In the genomic region with DNA sequence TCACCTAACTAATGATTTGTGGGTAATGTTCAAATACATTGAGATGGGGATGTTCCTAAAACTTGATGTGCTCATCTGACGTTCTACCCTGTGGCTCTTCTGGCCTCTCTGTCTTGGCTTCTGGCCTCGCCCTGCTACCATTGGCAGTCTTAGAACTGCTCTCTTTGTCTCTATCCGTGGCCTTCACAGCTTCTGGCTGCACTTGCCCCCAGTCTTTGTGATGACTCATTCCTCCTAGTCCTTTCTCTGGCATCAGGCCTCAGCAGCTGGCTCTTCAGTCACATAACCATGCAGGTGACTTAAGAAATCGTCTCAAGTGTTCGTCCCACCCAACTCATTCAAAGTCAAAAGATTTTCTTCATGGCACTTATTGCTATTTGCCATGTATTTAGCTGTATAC, we compare ENCODE assay signal across 11 cellular contexts.
DNase-seq lines count a peak whose midpoint lies in the region; ATAC-seq, FAIRE-seq and TF ChIP-seq lines count a peak whose summit lies in the region.
"Had no signal": no experiment of that assay in that cellular context is flagged by ENCODE, and none has a peak within 500 bp of the region (broad histone marks: within the 10 kb centered on the region; RNA-seq: fewer than 3 reads in every experiment).

No MANE protein-coding gene starts in this region.

- H3K4ac ChIP-seq in IMR-90 (ENCODE audit: low read depth, low read length), result no peak overlapping the region

- no peaks in the 10 kb centered on the region; the same call in 1 of the 2 replicates for H3K9me1 ChIP-seq in IMR-90 (ENCODE audit: insufficient read depth, low read length)

- no peak overlapping the region for H2BK120ac ChIP-seq in IMR-90 (ENCODE audit: low read depth, low read length)

- H3K4me2 ChIP-seq in A549 (no peak overlapping the region), IMR-90 (ENCODE audit: low read depth, low read length) (no peak overlapping the region)

- no peak overlapping the region for H3K56ac ChIP-seq in IMR-90 (ENCODE audit: extremely low read depth, insufficient read depth, low read length)

- H3K9me3 ChIP-seq in A549, result no peaks in the 10 kb centered on the region
- no peaks in the 10 kb centered on the region for H3K9me3 ChIP-seq in IMR-90 (ENCODE audit: control insufficient read depth, insufficient read depth, low read length)
- H3K9me3 ChIP-seq in left lung, result no peaks in the 10 kb centered on the region
- H3K9me3 ChIP-seq in small intestine (ENCODE audit: control insufficient read depth, low read depth), result no peaks in the 10 kb centered on the region

- TF ChIP-seq CTCF in A549 (IDR thresholded peaks at IDR 0.05), result no peak
- TF ChIP-seq CTCF in IMR-90 (conservative IDR thresholded peaks at IDR 0.05; ENCODE audit: low read depth, low read length), result no peak
- no peak for TF ChIP-seq CTCF in choroid plexus epithelial cell (conservative IDR thresholded peaks at IDR 0.05; ENCODE audit: low read depth, low read length)
- no peak for TF ChIP-seq CTCF in left lung (IDR thresholded peaks at IDR 0.05)

- in situ Hi-C loops in IMR-90 (cut with MboI; ENCODE audit: low sequenced_read_pairs), result no loop called here

- TF ChIP-seq POLR2A in A549 (IDR thresholded peaks at IDR 0.05; ENCODE audit: low read length) (no peak), IMR-90 (IDR thresholded peaks at IDR 0.05; ENCODE audit: low read depth, low read length) (no peak)

- WGBS in A549 (ENCODE audit: missing lambda C conversion rate), result 71% methylated on average over 5 of the region's 5 CpGs
- 89% methylated on average over 3 of the region's 5 CpGs; no CpG with 5 or more reads in 1 of the 2 experiments for WGBS in IMR-90 (ENCODE audit: extremely low coverage in 2 of 2, insufficient read length in 1 of 2), 2 experiments
- WGBS in small intestine, 3 donors, result 59 to 72% (median 68%) methylated on average over 5 of the region's 5 CpGs

- no peak overlapping the region for H3K9ac ChIP-seq in IMR-90 (ENCODE audit: low read depth, low read length)

- peak; percentile 7 to 12 for DNase-seq in A549 (ENCODE audit: low read depth in 1 of 2, low spot score in 1 of 2)
- DNase-seq in IMR-90, result peak; percentile 46
- peak; percentile 52 for DNase-seq in choroid plexus epithelial cell (ENCODE audit: low read depth)
- DNase-seq in left lung, result peak in 1 of 2 donors; percentile 63
- DNase-seq in activated CD8-positive, alpha-beta memory T cell treated with anti-CD3 and anti-CD28 coated beads for 24 hours, result no peak
- DNase-seq in activated CD4-positive, alpha-beta T cell treated with anti-CD3 and anti-CD28 coated beads, Interleukin-2, amount 50 U/mL, for 1 hour, result no peak
- no peak for DNase-seq in small intestine
- DNase-seq: NCI-H226, SW 1271 had no signal

- H3K27me3 ChIP-seq in IMR-90 (ENCODE audit: control insufficient read depth, insufficient read depth, low read length), result no peaks in the 10 kb centered on the region
- H3K27me3 ChIP-seq in left lung, result no peaks in the 10 kb centered on the region
- no peaks in the 10 kb centered on the region for H3K27me3 ChIP-seq in small intestine (ENCODE audit: control insufficient read depth in 2 of 2, insufficient read depth in 2 of 2, low read length in 2 of 2)

- no peak overlapping the region for H2BK15ac ChIP-seq in IMR-90 (ENCODE audit: low read depth, low read length)

- POLR2A ChIA-PET in A549 (lab: Yijun Ruan, JAX) (no interaction called here), IMR-90 (lab: Charles Lee; ENCODE audit: unreplicated experiment) (no interaction called here)

- H3K4me1 ChIP-seq in A549, result peaks cover 3% of the 10 kb centered on the region; the same call in 1 of the 3 replicates
- no peaks in the 10 kb centered on the region for H3K4me1 ChIP-seq in IMR-90 (ENCODE audit: control insufficient read depth, insufficient read depth, low read length)
- H3K4me1 ChIP-seq in left lung, result no peaks in the 10 kb centered on the region
- no peaks in the 10 kb centered on the region for H3K4me1 ChIP-seq in small intestine (ENCODE audit: control insufficient read depth in 2 of 2, insufficient read depth in 1 of 2, low read depth in 1 of 2, low read length in 1 of 2)

- no peaks in the 10 kb centered on the region for H3K79me1 ChIP-seq in IMR-90 (ENCODE audit: low read depth in 1 of 2, low read length in 2 of 2)

- H4K91ac ChIP-seq in IMR-90 (ENCODE audit: insufficient read depth, low read depth, low read length), result no peak overlapping the region

- ATAC-seq in A549 (peak in 1 of 2 experiments; percentile 23; a peak in 1 of 6 replicates), IMR-90 (ENCODE audit: low read depth) (no peak), left lung (peak; percentile 93), HG03432 (IDR thresholded peaks at IDR 0.05; ENCODE audit: unreplicated experiment) (no peak)

- FAIRE-seq in A549 (lab: Jason Lieb, UNC) (no peak), small intestine (lab: Jason Lieb, UNC) (no peak)
- FAIRE-seq: frontal cortex had no signal

- H2AK9ac ChIP-seq in IMR-90 (replicated peaks; ENCODE audit: low read depth, low read length, poor library complexity), result no peak overlapping the region

- H3K18ac ChIP-seq in IMR-90 (ENCODE audit: low read depth, low read length), result no peak overlapping the region

- dilution Hi-C loops in IMR-90 (cut with HindIII; ENCODE audit: low sequenced_read_pairs, unreplicated experiment), result no loop called here

- H2BK20ac ChIP-seq in IMR-90 (ENCODE audit: low read depth, low read length), result no peak overlapping the region

- H2AK5ac ChIP-seq in IMR-90 (ENCODE audit: low read depth, low read length), result no peak overlapping the region

- H3K27ac ChIP-seq in A549 (no peak overlapping the region), IMR-90 (ENCODE audit: insufficient read depth, low read length) (no peak overlapping the region), left lung (peak overlapping the region in 1 of 2 donors; percentile 10), small intestine (ENCODE audit: low read depth in 1 of 2, low read length in 1 of 2) (no peak overlapping the region)

- H2BK5ac ChIP-seq in IMR-90 (ENCODE audit: low read depth, low read length, poor library complexity, severe bottlenecking), result no peak overlapping the region

- no peak overlapping the region for H3K4me3 ChIP-seq in A549
- H3K4me3 ChIP-seq in IMR-90 (ENCODE audit: insufficient read depth, low read depth, low read length), result no peak overlapping the region
- no peak overlapping the region for H3K4me3 ChIP-seq in choroid plexus epithelial cell (ENCODE audit: low read depth, low read length)
- H3K4me3 ChIP-seq in left lung, result no peak overlapping the region
- H3K4me3 ChIP-seq in small intestine (ENCODE audit: low read depth in 1 of 2, low read length in 2 of 2), result no peak overlapping the region

- H4K5ac ChIP-seq in IMR-90 (ENCODE audit: low read depth, low read length), result no peak overlapping the region

- H2AFZ ChIP-seq in IMR-90 (replicated peaks; ENCODE audit: low read length, poor library complexity), result no peak overlapping the region

- CTCF ChIA-PET in A549 (lab: Yijun Ruan, JAX) (interaction anchor here (1.0 kb wide), 1 partner anchor 32 kb away, joined by 7 read pairs; no protein-coding TSS in a partner anchor), IMR-90 (lab: Yijun Ruan, JAX) (interaction anchor here (1.2 kb wide), 1 partner anchor 42 kb away, joined by 3 read pairs; no protein-coding TSS in a partner anchor)

- H3K14ac ChIP-seq in IMR-90 (replicated peaks; ENCODE audit: low read depth, low read length), result no peak overlapping the region

- H4K8ac ChIP-seq in IMR-90 (ENCODE audit: low read depth in 2 of 2, low read length in 2 of 2), result no peak overlapping the region

- H3K36me3 ChIP-seq in IMR-90 (ENCODE audit: control insufficient read depth, insufficient read depth, low read length) (0 out of 2 replicates have a peak, but pooled peaks cover 2% of the 10 kb centered on the region), left lung (peaks cover 0 to 5% of the 10 kb centered on the region in 2 donors), small intestine (ENCODE audit: control insufficient read depth in 2 of 2, insufficient read depth in 2 of 2, low read length in 2 of 2) (peaks cover 2 to 5% of the 10 kb centered on the region in 2 donors)

- no peaks in the 10 kb centered on the region for H4K20me1 ChIP-seq in IMR-90 (ENCODE audit: insufficient read depth, low read length)

- no peak for TF ChIP-seq EP300 in A549 (IDR thresholded peaks at IDR 0.05)

- H3K23ac ChIP-seq in IMR-90 (ENCODE audit: low read depth, low read length), result no peak overlapping the region

- no TSS peak for BruUV-seq in IMR-90 (replicated peaks; lab: Mats Ljungman, UMichigan)

- intact Hi-C loops in IMR-90 (cut with micrococcal nuclease), result no loop called here
- intact Hi-C loops in left lung (cut with DNase I), result no loop called here

- TF ChIP-seq RAD21 in A549 (conservative IDR thresholded peaks at IDR 0.05 in 1 of 2, IDR thresholded peaks at IDR 0.05 in 1 of 2), result no peak
- TF ChIP-seq RAD21 in IMR-90 (IDR thresholded peaks at IDR 0.05; ENCODE audit: low read length), result no peak

TF ChIP-seq in A549, 52 proteins besides CTCF, POLR2A, EP300 and RAD21:
- TF ChIP-seq KDM1A (IDR thresholded peaks at IDR 0.05; ENCODE audit: low read depth), result no peak
- TF ChIP-seq GATA3 (IDR thresholded peaks at IDR 0.05; ENCODE audit: borderline replicate concordance), result no peak
- no peak for TF ChIP-seq JUN (IDR thresholded peaks at IDR 0.05)
- no peak for TF ChIP-seq FOSL2 (IDR thresholded peaks at IDR 0.05)
- peak; percentile 28; the same call in 1 of the 2 replicates for TF ChIP-seq FOSL2 (CRISPR knock-in tag; IDR thresholded peaks at IDR 0.05)
TF ChIP-seq in A549: peak in this region for 1.

TF ChIP-seq in IMR-90, 13 proteins besides CTCF, POLR2A, EP300 and RAD21:
- TF ChIP-seq BHLHE40 (IDR thresholded peaks at IDR 0.05; ENCODE audit: low read depth, low read length) (no peak), MAZ (IDR thresholded peaks at IDR 0.05; ENCODE audit: borderline replicate concordance, low read depth, low read length) (peak; percentile 24; the same call in 1 of the 2 replicates)

Comparison
In these comparisons a context has a peak if more than half of its experiments do, and no peak if none do; other contexts are left out.
1. DNase-seq: peak in A549 (2 of 2), IMR-90 (single experiment) and choroid plexus epithelial cell (single experiment); none in activated CD8-positive, alpha-beta memory T cell treated with anti-CD3 and anti-CD28 coated beads for 24 hours (single experiment), activated CD4-positive, alpha-beta T cell treated with anti-CD3 and anti-CD28 coated beads, Interleukin-2, amount 50 U/mL, for 1 hour (single experiment) and small intestine (single experiment).